ENCODE assay signal across 9 cellular contexts in the genomic region with DNA sequence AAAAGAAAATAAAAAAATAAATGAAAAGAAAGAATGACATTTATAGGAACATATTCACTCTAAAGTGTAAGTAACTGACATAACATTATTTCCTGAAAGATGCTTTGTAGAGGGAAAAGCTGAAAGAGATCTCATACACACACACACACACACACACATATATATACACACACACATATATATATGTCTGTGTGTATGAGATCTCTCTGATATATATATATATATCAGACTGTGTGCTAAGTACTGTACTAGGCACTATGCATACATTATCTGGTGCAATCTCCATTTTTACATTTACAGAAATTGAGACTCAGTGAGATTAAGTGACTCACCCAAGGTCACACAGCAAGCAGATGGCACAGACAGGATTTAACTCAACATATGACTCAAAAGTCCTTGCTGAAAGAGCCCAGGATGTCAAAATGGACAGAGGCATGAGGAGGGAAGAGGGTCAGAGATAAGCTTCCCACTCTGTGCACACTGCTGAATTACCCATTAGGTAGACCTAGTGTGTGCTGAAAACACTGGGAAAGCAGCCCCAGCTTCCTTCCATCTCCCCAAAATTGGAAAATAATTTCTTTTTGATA. TPM values are rescaled to one million over a fixed set of nuclear protein-coding genes. Genes with fewer than 3 reads are reported as not detected.
A peak's percentile ranks its signal among the peaks of the same experiment; 100 is the strongest.
DNase-seq lines count a peak whose midpoint lies in the region; ATAC-seq and TF ChIP-seq lines count a peak whose summit lies in the region.
"Had no signal": no experiment of that assay in that cellular context is flagged by ENCODE, and none has a peak within 500 bp of the region (broad histone marks: within the 10 kb centered on the region; RNA-seq: fewer than 3 reads in every experiment).

No MANE protein-coding gene starts in this region.

- H3K27ac Mint-ChIP-seq in Calu3 (ENCODE audit: unreplicated experiment), result peak overlapping the region; percentile 74
- H3K27ac Mint-ChIP-seq in CD4-positive, alpha-beta memory T cell, result no peak overlapping the region

- peak overlapping the region; percentile 55 to 61 for H3K27ac ChIP-seq in prostate gland
- no peak overlapping the region for H3K27ac ChIP-seq in CD4-positive, alpha-beta memory T cell (ENCODE audit: low read depth, low read length)

- H3K4me1 Mint-ChIP-seq in Calu3 (ENCODE audit: low read depth, unreplicated experiment), result peaks cover 23% of the 10 kb centered on the region
- H3K4me1 Mint-ChIP-seq in CD4-positive, alpha-beta memory T cell, result peaks cover 0 to 6% (median 0%) of the 10 kb centered on the region in 4 donors

- no peaks in the 10 kb centered on the region for H3K27me3 ChIP-seq in prostate gland (replicated peaks; ENCODE audit: insufficient read depth)
- no peaks in the 10 kb centered on the region for H3K27me3 ChIP-seq in CD4-positive, alpha-beta memory T cell (ENCODE audit: insufficient read depth, low read length)

- H3K27me3 Mint-ChIP-seq in Calu3 (ENCODE audit: unreplicated experiment), result no peaks in the 10 kb centered on the region
- no peaks in the 10 kb centered on the region for H3K27me3 Mint-ChIP-seq in CD4-positive, alpha-beta memory T cell

- BruUV-seq in Calu3 (replicated peaks; lab: Mats Ljungman, UMichigan), result no TSS peak

- POLR2A ChIA-PET in CD4-positive, alpha-beta memory T cell (lab: Charles Lee; ENCODE audit: partially characterized antibody), result interaction anchor here (1.1 to 2.3 kb wide), 5 partner anchors 8 to 17 kb away, joined by 3 to 13 read pairs (median 5); a partner anchor contains a TSS

- no peak for ATAC-seq in GM19035 (IDR thresholded peaks at IDR 0.05; ENCODE audit: unreplicated experiment)
- ATAC-seq in GM18517 (IDR thresholded peaks at IDR 0.05; ENCODE audit: unreplicated experiment), result no peak

- H3K36me3 Mint-ChIP-seq in Calu3 (ENCODE audit: insufficient read depth, unreplicated experiment), result no peaks in the 10 kb centered on the region
- H3K36me3 Mint-ChIP-seq in CD4-positive, alpha-beta memory T cell, result no peaks in the 10 kb centered on the region

- H3K4me3 ChIP-seq in choroid plexus epithelial cell (ENCODE audit: low read depth, low read length) (no peak overlapping the region), prostate gland (no peak overlapping the region)
- no peak overlapping the region for H3K4me3 ChIP-seq in CD4-positive, alpha-beta memory T cell (ENCODE audit: low read length in 2 of 2)

- intact Hi-C loops in Calu3 (cut with micrococcal nuclease; ENCODE audit: unreplicated experiment), result loop anchor here (2.0 kb wide), 1 partner anchor 19 kb away; no protein-coding TSS in a partner anchor
- intact Hi-C loops in prostate gland (cut with DNase I), result no loop called here
- intact Hi-C loops in CD4-positive, alpha-beta memory T cell (cut with micrococcal nuclease), result no loop called here

- no peak for DNase-seq in Calu3
- peak; percentile 42 for DNase-seq in MV-4-11 (lab: John Stamatoyannopoulos, UW)
- peak; percentile 52 for DNase-seq in choroid plexus epithelial cell (ENCODE audit: low read depth)
- DNase-seq in prostate gland (ENCODE audit: low spot score), result no peak
- DNase-seq in CD4-positive, alpha-beta memory T cell, result no peak
- DNase-seq in NCI-H1092 treated with DMSO at 0.1 percent for 48 hours (lab: John Stamatoyannopoulos, UW), result no peak
- DNase-seq: NCI-H510A treated with DMSO at 0.1 percent for 48 hours had no signal

- no peaks in the 10 kb centered on the region for H3K36me3 ChIP-seq in prostate gland
- H3K36me3 ChIP-seq in CD4-positive, alpha-beta memory T cell (ENCODE audit: insufficient read depth, low read length), result no peaks in the 10 kb centered on the region

- TF ChIP-seq CTCF in Calu3 (IDR thresholded peaks at IDR 0.05; ENCODE audit: unreplicated experiment) (no peak), choroid plexus epithelial cell (conservative IDR thresholded peaks at IDR 0.05; ENCODE audit: low read depth, low read length) (no peak), prostate gland (IDR thresholded peaks at IDR 0.05) (no peak)

- TF ChIP-seq POLR2A in prostate gland (IDR thresholded peaks at IDR 0.05), result no peak

- no peaks in the 10 kb centered on the region for H3K4me1 ChIP-seq in prostate gland (replicated peaks)
- peaks cover 2% of the 10 kb centered on the region for H3K4me1 ChIP-seq in CD4-positive, alpha-beta memory T cell (ENCODE audit: insufficient read depth, low read length)

- CTCF ChIA-PET in Calu3 (lab: Charles Lee), result interaction anchor here (0.6 to 1.7 kb wide), 6 partner anchors 14 to 261 kb away, joined by 3 to 4 read pairs (median 4); a partner anchor contains a TSS
- CTCF ChIA-PET in CD4-positive, alpha-beta memory T cell (lab: Charles Lee; ENCODE audit: partially characterized antibody), result interaction anchor here (1.2 to 4.0 kb wide), 3 partner anchors 10 to 191 kb away, joined by 3 to 13 read pairs (median 6); no protein-coding TSS in a partner anchor

- no peaks in the 10 kb centered on the region for H3K9me3 Mint-ChIP-seq in Calu3 (ENCODE audit: low read depth, unreplicated experiment)
- H3K9me3 Mint-ChIP-seq in CD4-positive, alpha-beta memory T cell, result no peaks in the 10 kb centered on the region

- no peak overlapping the region for H3K4me3 Mint-ChIP-seq in Calu3 (ENCODE audit: low read depth, unreplicated experiment)
- H3K4me3 Mint-ChIP-seq in CD4-positive, alpha-beta memory T cell, result no peak overlapping the region

- no peaks in the 10 kb centered on the region for H3K9me3 ChIP-seq in prostate gland
- H3K9me3 ChIP-seq in CD4-positive, alpha-beta memory T cell (ENCODE audit: control insufficient read depth in 1 of 2, low read length in 2 of 2), result no peaks in the 10 kb centered on the region

RNA-seq across cellular contexts. Expression of a gene that starts 15.0 kb away (rescaled TPM):
- total RNA-seq in Calu3 (2022), result 62.2 and 71.9 TPM in 2 replicates
- total RNA-seq in prostate gland, result 10 to 100 TPM; 32.3 to 52.0 TPM
- total RNA-seq in CD4-positive, alpha-beta memory T cell, result 10 to 100 TPM; 44.9 to 45.8 TPM
- polyA plus RNA-seq in CD4-positive, alpha-beta memory T cell, result 10 to 100 TPM; 33.0 to 34.6 TPM

Comparison
In these comparisons a context has a peak if more than half of its experiments do, and no peak if none do; other contexts are left out.
1. DNase-seq: peak in MV-4-11 (single experiment) and choroid plexus epithelial cell (single experiment); none in Calu3 (single experiment), prostate gland (single experiment), CD4-positive, alpha-beta memory T cell (0 of 5) and NCI-H1092 treated with DMSO at 0.1 percent for 48 hours (single experiment).